1 cellular context compared by ENCODE assay signal in genomic region chr15:78104119-78104479, GRCh38.
TF ChIP-seq lines count a peak whose summit lies in the region.

No MANE protein-coding gene starts in this region.

TF ChIP-seq in IMR-90, 13 proteins besides CTCF, POLR2A, EP300 and RAD21 (continued from another document):
- TF ChIP-seq RCOR1 (IDR thresholded peaks at IDR 0.05; ENCODE audit: insufficient replicate concordance, low read length) = no peak
- no peak for TF ChIP-seq MAFK (IDR thresholded peaks at IDR 0.05; ENCODE audit: low read depth, low read length)
- TF ChIP-seq ELK1 (IDR thresholded peaks at IDR 0.05; ENCODE audit: borderline replicate concordance, low read depth, low read length) = no peak
- no peak for TF ChIP-seq SMC3 (IDR thresholded peaks at IDR 0.05; ENCODE audit: low read depth, low read length)
- no peak for TF ChIP-seq BHLHE40 (IDR thresholded peaks at IDR 0.05; ENCODE audit: low read depth, low read length)
- TF ChIP-seq CHD1 (IDR thresholded peaks at IDR 0.05; ENCODE audit: low read depth, low read length) = no peak
- TF ChIP-seq NFE2L2 (IDR thresholded peaks at IDR 0.05; ENCODE audit: low read depth, low read length) = no peak
- no peak for TF ChIP-seq MAZ (IDR thresholded peaks at IDR 0.05; ENCODE audit: borderline replicate concordance, low read depth, low read length)
- no peak for TF ChIP-seq RFX5 (IDR thresholded peaks at IDR 0.05; ENCODE audit: low read depth, low read length)
